ENCODE assay signal across 11 cellular contexts in genomic region chr7:129969881-129970446, GRCh38. TPM values are rescaled to one million over a fixed set of nuclear protein-coding genes. Genes with fewer than 3 reads are reported as not detected.
DNase-seq lines count a peak whose midpoint lies in the region; ATAC-seq and TF ChIP-seq lines count a peak whose summit lies in the region.
"Had no signal": no experiment of that assay in that cellular context is flagged by ENCODE, and none has a peak within 500 bp of the region (broad histone marks: within the 10 kb centered on the region; RNA-seq: fewer than 3 reads in every experiment).

No MANE protein-coding gene starts in this region.

- ATAC-seq in GM18520 (IDR thresholded peaks at IDR 0.05; ENCODE audit: unreplicated experiment) = no peak

- H3K36me3 ChIP-seq in ACC112 (ENCODE audit: insufficient read depth, low read length) (no peaks in the 10 kb centered on the region), colonic mucosa (no peaks in the 10 kb centered on the region), mesodermal cell (ENCODE audit: control insufficient read depth, insufficient read depth, low read length) (no peaks in the 10 kb centered on the region)

- no peaks in the 10 kb centered on the region for H3K9me3 ChIP-seq in colonic mucosa
- H3K9me3 ChIP-seq in mesodermal cell (ENCODE audit: control insufficient read depth, low read length) = no peaks in the 10 kb centered on the region

- H3K4me1 ChIP-seq in ACC112 (ENCODE audit: control insufficient read depth, insufficient read depth, low read length, unreplicated experiment) = peaks cover 19% of the 10 kb centered on the region
- H3K4me1 ChIP-seq in colonic mucosa = peaks cover 4% of the 10 kb centered on the region
- H3K4me1 ChIP-seq in mesodermal cell (ENCODE audit: control insufficient read depth, insufficient read depth, low read length, poor library complexity, severe bottlenecking) = peaks cover 22% of the 10 kb centered on the region

- H3K4me3 ChIP-seq in ACC112 (ENCODE audit: low read depth, low read length) (peak overlapping the region; percentile 49), colonic mucosa (no peak overlapping the region), mesodermal cell (ENCODE audit: extremely low read depth, insufficient read depth, low read length, poor library complexity, severe bottlenecking) (no peak overlapping the region)

- H3K27me3 ChIP-seq in ACC112 (ENCODE audit: insufficient read depth, low read length) (no peaks in the 10 kb centered on the region), colonic mucosa (no peaks in the 10 kb centered on the region)

- no peaks in the 10 kb centered on the region for H3K79me2 ChIP-seq in ACC112 (ENCODE audit: control insufficient read depth, insufficient read depth, low read length, unreplicated experiment)

- H3K9ac ChIP-seq in colonic mucosa (ENCODE audit: low read depth in 2 of 2, low read length in 2 of 2) = no peak overlapping the region

- no peak for TF ChIP-seq CTCF in colonic mucosa (IDR thresholded peaks at IDR 0.05)

- H3K27ac ChIP-seq in ACC112 (ENCODE audit: low read depth, low read length) (peak overlapping the region; percentile 87), colonic mucosa (no peak overlapping the region), mesodermal cell (ENCODE audit: low read depth, low read length, severe bottlenecking) (peak overlapping the region; percentile 92)
- H3K27ac ChIP-seq: C4-2B had no signal

- peak overlapping the region; percentile 95 for H2AFZ ChIP-seq in ACC112 (ENCODE audit: low read length, unreplicated experiment)

- DNase-seq in LoVo (ENCODE audit: low spot score) = peak; percentile 91
- peak; percentile 58 for DNase-seq in colonic mucosa
- no peak for DNase-seq in amygdala (lab: John Stamatoyannopoulos, UW)
- no peak for DNase-seq in SIG-M5 (lab: John Stamatoyannopoulos, UW)
- DNase-seq in DMS79 treated with DMSO at 0.1 percent for 48 hours (lab: John Stamatoyannopoulos, UW) = no peak
- DNase-seq: activated naive CD8-positive, alpha-beta T cell treated with anti-CD3 and anti-CD28 coated beads, Interleukin-2, amount 10 ng/mL, durations not matched to agents 7 days and 5 days; left cardiac atrium had no signal

- intact Hi-C loops in colonic mucosa (cut with DNase I) = no loop called here

- WGBS in mesodermal cell (ENCODE audit: insufficient coverage in 2 of 2), 2 experiments = 41 to 60% methylated on average over 3 of the region's 3 CpGs

RNA-seq across cellular contexts. Expression of gene UBE2H, which starts 17.2 kb away (rescaled TPM):
- 10 to 100 TPM; 38.4 to 65.8 TPM for total RNA-seq in colonic mucosa
- polyA plus RNA-seq in mesodermal cell (2013, experiment 1 of 2) = 101 TPM
- polyA plus RNA-seq in mesodermal cell (2013, experiment 2 of 2) = 95.4 TPM

Comparison
In these comparisons a context has a peak if more than half of its experiments do, and no peak if none do; other contexts are left out.
1. DNase-seq: peak in LoVo (single experiment) and colonic mucosa (single experiment); none in amygdala (0 of 56), SIG-M5 (single experiment) and DMS79 treated with DMSO at 0.1 percent for 48 hours (single experiment).